8 cellular contexts compared by ENCODE assay signal in the genomic region with DNA sequence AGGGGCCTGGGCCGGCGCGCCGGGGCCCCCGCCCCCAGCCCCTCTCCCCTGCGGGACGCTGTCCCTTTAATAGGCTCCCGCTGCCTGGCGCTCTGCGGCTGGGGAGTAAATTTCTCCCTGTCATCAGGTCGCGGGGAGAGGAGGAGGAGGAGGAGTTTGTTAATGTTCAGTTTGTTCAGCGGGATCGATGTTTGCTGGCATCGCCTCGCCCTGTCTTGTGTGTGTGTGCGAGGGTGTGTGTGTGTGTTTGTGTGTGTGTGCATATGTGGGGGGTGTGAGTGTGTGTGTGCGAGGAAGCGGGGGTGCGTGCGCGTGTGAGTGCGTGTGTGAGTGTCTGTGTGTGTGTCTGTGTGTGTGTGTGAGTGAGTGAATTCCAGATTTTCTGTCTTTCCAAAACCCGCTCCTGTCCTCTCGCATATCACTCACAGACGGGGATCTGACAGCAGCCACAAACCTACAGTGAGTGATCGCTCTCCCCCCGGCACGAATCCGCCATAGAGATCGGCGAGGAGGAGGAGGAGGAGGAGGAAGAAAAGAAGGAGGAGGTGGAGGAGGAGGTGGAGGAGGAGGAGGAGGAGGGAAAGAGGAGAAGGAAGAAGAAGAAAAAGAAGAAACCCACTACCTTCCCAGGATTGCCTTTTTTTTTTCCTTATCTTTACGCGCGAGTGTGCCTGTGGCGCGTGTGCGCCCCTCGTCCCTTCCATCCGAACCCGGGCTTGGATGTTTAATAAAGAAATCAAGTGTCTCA. TPM values are rescaled to one million over a fixed set of nuclear protein-coding genes. Genes with fewer than 3 reads are reported as not detected.
DNase-seq lines count a peak whose midpoint lies in the region; ATAC-seq and TF ChIP-seq lines count a peak whose summit lies in the region.

A gene with protein sequence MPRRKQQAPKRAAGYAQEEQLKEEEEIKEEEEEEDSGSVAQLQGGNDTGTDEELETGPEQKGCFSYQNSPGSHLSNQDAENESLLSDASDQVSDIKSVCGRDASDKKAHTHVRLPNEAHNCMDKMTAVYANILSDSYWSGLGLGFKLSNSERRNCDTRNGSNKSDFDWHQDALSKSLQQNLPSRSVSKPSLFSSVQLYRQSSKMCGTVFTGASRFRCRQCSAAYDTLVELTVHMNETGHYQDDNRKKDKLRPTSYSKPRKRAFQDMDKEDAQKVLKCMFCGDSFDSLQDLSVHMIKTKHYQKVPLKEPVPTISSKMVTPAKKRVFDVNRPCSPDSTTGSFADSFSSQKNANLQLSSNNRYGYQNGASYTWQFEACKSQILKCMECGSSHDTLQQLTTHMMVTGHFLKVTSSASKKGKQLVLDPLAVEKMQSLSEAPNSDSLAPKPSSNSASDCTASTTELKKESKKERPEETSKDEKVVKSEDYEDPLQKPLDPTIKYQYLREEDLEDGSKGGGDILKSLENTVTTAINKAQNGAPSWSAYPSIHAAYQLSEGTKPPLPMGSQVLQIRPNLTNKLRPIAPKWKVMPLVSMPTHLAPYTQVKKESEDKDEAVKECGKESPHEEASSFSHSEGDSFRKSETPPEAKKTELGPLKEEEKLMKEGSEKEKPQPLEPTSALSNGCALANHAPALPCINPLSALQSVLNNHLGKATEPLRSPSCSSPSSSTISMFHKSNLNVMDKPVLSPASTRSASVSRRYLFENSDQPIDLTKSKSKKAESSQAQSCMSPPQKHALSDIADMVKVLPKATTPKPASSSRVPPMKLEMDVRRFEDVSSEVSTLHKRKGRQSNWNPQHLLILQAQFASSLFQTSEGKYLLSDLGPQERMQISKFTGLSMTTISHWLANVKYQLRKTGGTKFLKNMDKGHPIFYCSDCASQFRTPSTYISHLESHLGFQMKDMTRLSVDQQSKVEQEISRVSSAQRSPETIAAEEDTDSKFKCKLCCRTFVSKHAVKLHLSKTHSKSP (N-terminal part only) (plus strand): TSS at position 169 of the 748 bp plus-strand sequence. CDS start 936 bp downstream, outside the sequence.

- no peaks in the 10 kb centered on the region for H3K36me3 ChIP-seq in CD4-positive, CD25-positive, alpha-beta regulatory T cell (ENCODE audit: control insufficient read depth, insufficient read depth, low read length)
- H3K36me3 ChIP-seq in muscle layer of duodenum (ENCODE audit: control insufficient read depth in 1 of 2, insufficient read depth in 2 of 2, low read length in 2 of 2) = no peaks in the 10 kb centered on the region
- no peaks in the 10 kb centered on the region for H3K36me3 ChIP-seq in stomach smooth muscle (ENCODE audit: control insufficient read depth in 2 of 2, insufficient read depth in 2 of 2, low read length in 2 of 2)

- H3K9me3 Mint-ChIP-seq in CD4-positive, CD25-positive, alpha-beta regulatory T cell = peaks cover 0 to 4% (median 0%) of the 10 kb centered on the region in 7 donors
- H3K9me3 Mint-ChIP-seq in activated CD4-positive, alpha-beta memory T cell treated with anti-CD3 and anti-CD28 coated beads for 36 hours = no peaks in the 10 kb centered on the region
- no peaks in the 10 kb centered on the region for H3K9me3 Mint-ChIP-seq in endothelial cell (ENCODE audit: unreplicated experiment)

- peak within 1 kb of the TSS; percentile 29 to 51 for H3K9ac ChIP-seq in stomach smooth muscle (ENCODE audit: low read length in 2 of 2)

- peaks cover 17% of the 10 kb centered on the region for H3K4me1 ChIP-seq in CD4-positive, CD25-positive, alpha-beta regulatory T cell (ENCODE audit: control insufficient read depth, insufficient read depth, low read length, poor library complexity, severe bottlenecking)
- H3K4me1 ChIP-seq in muscle layer of duodenum (ENCODE audit: control insufficient read depth in 1 of 2, insufficient read depth in 2 of 2, low read length in 2 of 2) = peaks cover 0 to 8% of the 10 kb centered on the region in 2 donors
- peaks cover 3% of the 10 kb centered on the region for H3K4me1 ChIP-seq in stomach smooth muscle (ENCODE audit: control insufficient read depth, insufficient read depth, low read length)

- peaks cover 7 to 57% (median 25%) of the 10 kb centered on the region in 4 donors for H3K4me1 Mint-ChIP-seq in CD4-positive, CD25-positive, alpha-beta regulatory T cell
- H3K4me1 Mint-ChIP-seq in activated CD4-positive, alpha-beta memory T cell treated with anti-CD3 and anti-CD28 coated beads for 36 hours (ENCODE audit: low read depth) = peaks cover 30% of the 10 kb centered on the region
- H3K4me1 Mint-ChIP-seq in endothelial cell (ENCODE audit: unreplicated experiment) = peaks cover 32% of the 10 kb centered on the region

- H3K27ac Mint-ChIP-seq in CD4-positive, CD25-positive, alpha-beta regulatory T cell = peak within 1 kb of the TSS; percentile 81 to 96 (median 92)
- peak within 1 kb of the TSS; percentile 95 for H3K27ac Mint-ChIP-seq in activated CD4-positive, alpha-beta memory T cell treated with anti-CD3 and anti-CD28 coated beads for 36 hours
- H3K27ac Mint-ChIP-seq in endothelial cell (ENCODE audit: unreplicated experiment) = peak within 1 kb of the TSS; percentile 84

- H3K27me3 ChIP-seq in CD4-positive, CD25-positive, alpha-beta regulatory T cell (ENCODE audit: control insufficient read depth, insufficient read depth, low read length) = peaks cover 3% of the 10 kb centered on the region
- no peaks in the 10 kb centered on the region for H3K27me3 ChIP-seq in muscle layer of duodenum (ENCODE audit: low read depth, low read length)
- H3K27me3 ChIP-seq in stomach smooth muscle (ENCODE audit: control insufficient read depth in 1 of 2, insufficient read depth in 2 of 2, low read length in 2 of 2) = peaks cover 10 to 14% of the 10 kb centered on the region in 2 donors

- peak within 1 kb of the TSS; percentile 81 for H3K4me3 ChIP-seq in CD4-positive, CD25-positive, alpha-beta regulatory T cell (ENCODE audit: low read depth, low read length)
- H3K4me3 ChIP-seq in muscle layer of duodenum (ENCODE audit: low read depth in 1 of 2, low read length in 2 of 2) (peak within 1 kb of the TSS; percentile 79 to 83), stomach smooth muscle (ENCODE audit: low read length in 2 of 2) (peak within 1 kb of the TSS; percentile 67 to 73)

- no peaks in the 10 kb centered on the region for H3K36me3 Mint-ChIP-seq in CD4-positive, CD25-positive, alpha-beta regulatory T cell
- H3K36me3 Mint-ChIP-seq in activated CD4-positive, alpha-beta memory T cell treated with anti-CD3 and anti-CD28 coated beads for 36 hours = peaks cover 18% of the 10 kb centered on the region
- H3K36me3 Mint-ChIP-seq in endothelial cell (ENCODE audit: low read depth, unreplicated experiment) = no peaks in the 10 kb centered on the region

- no peak for TF ChIP-seq CTCF in endothelial cell (IDR thresholded peaks at IDR 0.05; ENCODE audit: unreplicated experiment)

- CTCF ChIA-PET in activated CD4-positive, alpha-beta memory T cell treated with anti-CD3 and anti-CD28 coated beads for 36 hours (lab: Charles Lee) = no interaction called here

- H3K9me3 ChIP-seq in CD4-positive, CD25-positive, alpha-beta regulatory T cell (ENCODE audit: control insufficient read depth in 2 of 2, low read length in 2 of 2) = no peaks in the 10 kb centered on the region
- H3K9me3 ChIP-seq in muscle layer of duodenum (ENCODE audit: control insufficient read depth in 1 of 2, low read length in 2 of 2) (no peaks in the 10 kb centered on the region), stomach smooth muscle (ENCODE audit: control insufficient read depth in 2 of 2, low read length in 2 of 2) (peaks cover 0 to 4% of the 10 kb centered on the region in 2 donors)

- peak; percentile 20 to 43 (median 39) for DNase-seq in CD4-positive, CD25-positive, alpha-beta regulatory T cell
- DNase-seq in NCI-H2227 treated with DMSO at 0.1 percent for 48 hours (lab: John Stamatoyannopoulos, UW) (peak; percentile 44), endothelial cell (ENCODE audit: low spot score) (peak; percentile 30)
- peak; percentile 74 for DNase-seq in activated CD4-positive, alpha-beta memory T cell treated with anti-CD3 and anti-CD28 coated beads for 36 hours

- H3K4me3 Mint-ChIP-seq in CD4-positive, CD25-positive, alpha-beta regulatory T cell = peak within 1 kb of the TSS; percentile 89 to 96 (median 94)
- peak within 1 kb of the TSS; percentile 87 for H3K4me3 Mint-ChIP-seq in activated CD4-positive, alpha-beta memory T cell treated with anti-CD3 and anti-CD28 coated beads for 36 hours
- H3K4me3 Mint-ChIP-seq in endothelial cell (ENCODE audit: unreplicated experiment) = peak within 1 kb of the TSS; percentile 100

- POLR2A ChIA-PET in activated CD4-positive, alpha-beta memory T cell treated with anti-CD3 and anti-CD28 coated beads for 36 hours (lab: Charles Lee) = interaction anchor here (2.6 to 4.9 kb wide), 4 partner anchors 29 to 244 kb away, joined by 10 to 66 read pairs (median 35); no protein-coding TSS in a partner anchor

- peaks cover 16% of the 10 kb centered on the region for H3K27me3 Mint-ChIP-seq in CD4-positive, CD25-positive, alpha-beta regulatory T cell
- peaks cover 12% of the 10 kb centered on the region for H3K27me3 Mint-ChIP-seq in activated CD4-positive, alpha-beta memory T cell treated with anti-CD3 and anti-CD28 coated beads for 36 hours
- H3K27me3 Mint-ChIP-seq in endothelial cell (ENCODE audit: unreplicated experiment) = peaks cover 7% of the 10 kb centered on the region

- ATAC-seq in CD4-positive, CD25-positive, alpha-beta regulatory T cell (ENCODE audit: low read depth in 2 of 2) = peak; percentile 17 to 22
- ATAC-seq in GM21360 (IDR thresholded peaks at IDR 0.05; ENCODE audit: unreplicated experiment) (no peak), GM19351 (IDR thresholded peaks at IDR 0.05; ENCODE audit: unreplicated experiment) (no peak)

- intact Hi-C loops in activated CD4-positive, alpha-beta memory T cell treated with anti-CD3 and anti-CD28 coated beads for 36 hours (cut with micrococcal nuclease) = loop anchor here (2.0 to 10.0 kb wide), 6 partner anchors 100 to 1438 kb away; no protein-coding TSS in a partner anchor

- H3K27ac ChIP-seq in CD4-positive, CD25-positive, alpha-beta regulatory T cell (ENCODE audit: insufficient read depth, low read length, poor library complexity, severe bottlenecking) = peak within 1 kb of the TSS; percentile 78
- H3K27ac ChIP-seq in muscle layer of duodenum (ENCODE audit: low read length) (peak within 1 kb of the TSS; percentile 70), stomach smooth muscle (ENCODE audit: low read length) (peak within 1 kb of the TSS; percentile 18)

RNA-seq across cellular contexts. Expression of the gene that starts here (rescaled TPM):
- 41.7 TPM for total RNA-seq in CD4-positive, CD25-positive, alpha-beta regulatory T cell
- 1 to 10 TPM in 3 of 4 donors, under 1 TPM in 1; 1.00 to 3.5 (median 1.9) TPM for polyA plus RNA-seq in CD4-positive, CD25-positive, alpha-beta regulatory T cell
- 10 to 100 TPM; 28.9 to 36.0 TPM for total RNA-seq in activated CD4-positive, alpha-beta memory T cell treated with anti-CD3 and anti-CD28 coated beads for 36 hours
- 2.3 TPM for total RNA-seq in endothelial cell (ENCODE audit: unreplicated experiment)

Comparison
In these comparisons a context has a peak if more than half of its experiments do, and no peak if none do; other contexts are left out.
1. ATAC-seq: peak in CD4-positive, CD25-positive, alpha-beta regulatory T cell (2 of 2); none in GM21360 (single experiment) and GM19351 (single experiment).
2. H3K27ac ChIP-seq: peak in every context shown above with its lines; median percentile 78 in CD4-positive, CD25-positive, alpha-beta regulatory T cell; 70 in muscle layer of duodenum; 18 in stomach smooth muscle.
3. Peak in every context shown above with its lines, with median percentiles within 50 percentile points of each other: DNase-seq, H3K4me3 ChIP-seq, H3K27ac Mint-ChIP-seq and H3K4me3 Mint-ChIP-seq.